Comparison of ENCODE assay signal across 29 cellular contexts in the genomic region with DNA sequence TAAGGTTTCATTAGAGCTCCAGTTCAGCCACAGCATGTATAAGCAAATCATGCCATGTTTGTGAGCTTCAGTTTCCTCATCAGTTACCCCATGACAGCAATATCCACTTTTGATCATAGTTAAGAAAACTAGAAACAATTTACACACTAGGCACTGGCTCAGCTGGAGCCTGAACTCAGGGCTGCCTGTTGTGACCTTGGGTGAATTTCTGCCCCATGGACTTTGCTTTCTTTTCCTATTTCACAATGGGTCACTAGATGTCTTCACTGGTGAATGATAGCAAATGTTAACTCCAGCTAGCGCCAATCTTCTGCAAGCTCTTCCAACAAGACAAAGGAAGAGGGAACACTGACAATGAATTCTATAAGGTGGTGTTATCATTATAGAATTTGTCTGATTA.
"Had no signal": no experiment of that assay in that cellular context is flagged by ENCODE, and none has a peak within 500 bp of the region (broad histone marks: within the 10 kb centered on the region; RNA-seq: fewer than 3 reads in every experiment).

No MANE protein-coding gene starts in this region.

- H3K36me3 ChIP-seq: left lung, neural progenitor cell, neutrophil, right atrium auricular region, stomach, thyroid gland, transverse colon, upper lobe of left lung, vagina had no signal

- H3K36me3 Mint-ChIP-seq: natural killer cell had no signal

- H3K4me1 Mint-ChIP-seq: naive B cell, natural killer cell had no signal

- H3K4me3 Mint-ChIP-seq: mesothelial cell of epicardium; naive B cell; natural killer cell; nephron progenitor cell; neural progenitor cell; stimulated activated naive B cell treated with anti-CD40 and anti-IgM and Interleukin-4, amounts not matched to agents 10 μg/mL and 1 μg/mL and 100 μg/mL, for 72 hours had no signal

- ATAC-seq: left lung; natural killer cell; sciatic nerve; stimulated activated naive B cell treated with anti-CD40 and anti-IgM and Interleukin-4, amounts not matched to agents 10 μg/mL and 1 μg/mL and 100 μg/mL, for 72 hours; stimulated activated naive CD8-positive, alpha-beta T cell treated with anti-CD3 and anti-CD28 coated beads, Interleukin-15, Interleukin-2, amounts not matched to agents 100 U/mL and 50 U/mL, for 24 hours had no signal

- H3K4me1 ChIP-seq: neural progenitor cell, right atrium auricular region, testis, transverse colon had no signal

- DNase-seq: islet precursor cell; kidney glomerular epithelial cell; left cardiac atrium; left lung; mesendoderm; naive B cell; natural killer cell; nephron progenitor cell; occipital lobe; stimulated activated CD4-positive, alpha-beta T cell treated with anti-CD3 and anti-CD28 coated beads, Interleukin-12 subunit alpha, Interleukin-12 subunit beta, amount 100 ng/mL, for 4 hours; stimulated activated CD4-positive, alpha-beta T cell treated with anti-CD3 and anti-CD28 coated beads, Interleukin-15, amount 100 ng/mL, for 24 hours; stimulated activated CD4-positive, alpha-beta T cell treated with anti-CD3 and anti-CD28 coated beads, Interleukin-2, amount 100 ng/mL, for 24 hours; stimulated activated CD4-positive, alpha-beta T cell treated with anti-CD3 and anti-CD28 coated beads, Interleukin-4, amount 100 ng/mL, for 1 hour; stimulated activated naive B cell treated with anti-CD40 and anti-IgM and Interleukin-4, amounts not matched to agents 10 μg/mL and 1 μg/mL and 100 μg/mL, for 72 hours; stimulated activated naive CD8-positive, alpha-beta T cell treated with anti-CD3 and anti-CD28 coated beads, Interleukin-15, Interleukin-2, amounts not matched to agents 100 U/mL and 50 U/mL, for 24 hours; stomach; testis; thyroid gland; transverse colon; upper lobe of left lung had no signal

- H3K27me3 Mint-ChIP-seq: naive B cell; progenitor cell of endocrine pancreas; stimulated activated naive B cell treated with anti-CD40 and anti-IgM and Interleukin-4, amounts not matched to agents 10 μg/mL and 1 μg/mL and 100 μg/mL, for 72 hours had no signal

- H3K4me3 ChIP-seq: left lung, lung, neural progenitor cell, right atrium auricular region, skin epidermis, stomach, testis, thyroid gland, transverse colon, upper lobe of left lung, vagina had no signal

- H3K27ac Mint-ChIP-seq: mesothelial cell of epicardium; natural killer cell; nephron progenitor cell; neural progenitor cell; progenitor cell of endocrine pancreas; stimulated activated naive B cell treated with anti-CD40 and anti-IgM and Interleukin-4, amounts not matched to agents 10 μg/mL and 1 μg/mL and 100 μg/mL, for 72 hours had no signal

- H3K27me3 ChIP-seq: left lung, neural progenitor cell, neutrophil, right atrium auricular region, stomach, testis, thyroid gland, transverse colon, upper lobe of left lung, vagina had no signal

- H3K9me3 ChIP-seq: neutrophil, testis, thyroid gland, vagina had no signal

- H3K27ac ChIP-seq: left lung, neural progenitor cell, neutrophil, right atrium auricular region, skin epidermis, stomach, testis, thyroid gland, transverse colon, upper lobe of left lung, vagina had no signal
